In the genomic region with DNA sequence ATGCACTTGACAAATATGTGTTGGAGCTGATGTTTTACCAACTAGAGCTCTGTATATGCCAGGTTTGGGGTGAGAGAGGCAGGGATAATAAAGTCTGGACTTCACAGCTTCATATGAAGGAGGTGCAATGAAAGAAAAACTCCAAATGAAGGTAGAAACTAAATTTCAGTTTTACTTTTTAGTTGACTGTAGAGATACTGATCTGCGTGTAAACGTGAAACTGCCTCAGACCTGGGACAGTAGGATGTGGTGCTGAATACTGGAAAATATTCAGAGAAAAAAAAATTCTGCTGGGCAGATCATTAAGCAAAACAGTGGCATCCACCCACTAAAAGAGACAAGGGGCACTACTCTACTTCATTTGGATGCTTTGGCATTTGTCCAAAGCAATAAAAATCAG, we compare ENCODE assay signal across 19 cellular contexts.
A peak's percentile ranks its signal among the peaks of the same experiment; 100 is the strongest.
DNase-seq lines count a peak whose midpoint lies in the region; ATAC-seq lines count a peak whose summit lies in the region.
"Had no signal": no experiment of that assay in that cellular context is flagged by ENCODE, and none has a peak within 500 bp of the region (broad histone marks: within the 10 kb centered on the region; RNA-seq: fewer than 3 reads in every experiment).

No MANE protein-coding gene starts in this region.

- peak overlapping the region; percentile 97 for H3K27ac Mint-ChIP-seq in activated naive CD4-positive, alpha-beta T cell treated with anti-CD3 and anti-CD28 coated beads, Interleukin-2, amount 50 U/mL, for 24 hours
- peak overlapping the region; percentile 80 for H3K27ac Mint-ChIP-seq in activated CD8-positive, alpha-beta T cell treated with anti-CD3 and anti-CD28 coated beads, Interleukin-2, amount 10 ng/mL, durations not matched to agents 7 days and 5 days

- CTCF ChIA-PET in activated CD8-positive, alpha-beta T cell treated with anti-CD3 and anti-CD28 coated beads, Interleukin-2, amount 10 ng/mL, durations not matched to agents 7 days and 5 days (lab: Charles Lee): interaction anchor here (0.6 to 4.7 kb wide), 19 partner anchors 10 to 277 kb away, joined by 3 to 34 read pairs (median 4); no protein-coding TSS in a partner anchor

- H3K4me3 Mint-ChIP-seq in activated naive CD4-positive, alpha-beta T cell treated with anti-CD3 and anti-CD28 coated beads, Interleukin-2, amount 50 U/mL, for 24 hours: peak overlapping the region; percentile 77
- H3K4me3 Mint-ChIP-seq in activated CD8-positive, alpha-beta T cell treated with anti-CD3 and anti-CD28 coated beads, Interleukin-2, amount 10 ng/mL, durations not matched to agents 7 days and 5 days: peak overlapping the region; percentile 63

- peaks cover 61% of the 10 kb centered on the region for H3K36me3 Mint-ChIP-seq in activated naive CD4-positive, alpha-beta T cell treated with anti-CD3 and anti-CD28 coated beads, Interleukin-2, amount 50 U/mL, for 24 hours
- peaks cover 82% of the 10 kb centered on the region for H3K36me3 Mint-ChIP-seq in activated CD8-positive, alpha-beta T cell treated with anti-CD3 and anti-CD28 coated beads, Interleukin-2, amount 10 ng/mL, durations not matched to agents 7 days and 5 days (ENCODE audit: low read depth)

- POLR2A ChIA-PET in activated CD8-positive, alpha-beta T cell treated with anti-CD3 and anti-CD28 coated beads, Interleukin-2, amount 10 ng/mL, durations not matched to agents 7 days and 5 days (lab: Charles Lee): interaction anchor here (0.6 to 2.0 kb wide), 6 partner anchors 12 to 382 kb away, joined by 3 to 8 read pairs (median 4); no protein-coding TSS in a partner anchor

- peak; percentile 77 for ATAC-seq in GM21390 (IDR thresholded peaks at IDR 0.05; ENCODE audit: unreplicated experiment)
- peak; percentile 75 for ATAC-seq in activated CD8-positive, alpha-beta T cell treated with anti-CD3 and anti-CD28 coated beads, Interleukin-2, amount 10 ng/mL, durations not matched to agents 7 days and 5 days
- peak; percentile 70 for ATAC-seq in stimulated activated naive CD8-positive, alpha-beta T cell treated with anti-CD3 and anti-CD28 coated beads, Interleukin-15, Interleukin-2, amounts not matched to agents 100 U/mL and 50 U/mL, for 24 hours
- no peak for ATAC-seq in HG02885 (IDR thresholded peaks at IDR 0.05; ENCODE audit: poor library complexity, unreplicated experiment)
- ATAC-seq: GM12878, left colon, PC-3 had no signal

- no peaks in the 10 kb centered on the region for H3K27me3 Mint-ChIP-seq in activated naive CD4-positive, alpha-beta T cell treated with anti-CD3 and anti-CD28 coated beads, Interleukin-2, amount 50 U/mL, for 24 hours
- no peaks in the 10 kb centered on the region for H3K27me3 Mint-ChIP-seq in activated CD8-positive, alpha-beta T cell treated with anti-CD3 and anti-CD28 coated beads, Interleukin-2, amount 10 ng/mL, durations not matched to agents 7 days and 5 days (ENCODE audit: low read depth)

- peaks cover 6% of the 10 kb centered on the region for H3K9me3 Mint-ChIP-seq in activated naive CD4-positive, alpha-beta T cell treated with anti-CD3 and anti-CD28 coated beads, Interleukin-2, amount 50 U/mL, for 24 hours
- H3K9me3 Mint-ChIP-seq in activated CD8-positive, alpha-beta T cell treated with anti-CD3 and anti-CD28 coated beads, Interleukin-2, amount 10 ng/mL, durations not matched to agents 7 days and 5 days (ENCODE audit: insufficient read depth): peaks cover 24% of the 10 kb centered on the region

- DNase-seq in activated naive CD4-positive, alpha-beta T cell treated with anti-CD3 and anti-CD28 coated beads, Interleukin-2, amount 50 U/mL, for 16 hours: no peak
- peak; percentile 61 for DNase-seq in activated CD8-positive, alpha-beta T cell treated with anti-CD3 and anti-CD28 coated beads, Interleukin-2, amount 10 ng/mL, durations not matched to agents 7 days and 5 days
- DNase-seq in stimulated activated naive CD8-positive, alpha-beta T cell treated with anti-CD3 and anti-CD28 coated beads, Interleukin-15, Interleukin-2, amounts not matched to agents 100 U/mL and 50 U/mL, for 24 hours: no peak
- DNase-seq in Kasumi-1 (lab: John Stamatoyannopoulos, UW) (no peak), H4 (ENCODE audit: low spot score) (no peak)
- DNase-seq: BE2C, brain microvascular endothelial cell, dorsolateral prefrontal cortex, esophagus squamous epithelium, IMR-90, left colon, NCI-H1092, NCI-H446 treated with DMSO at 0.1 percent for 48 hours, PC-3, thyroid gland had no signal

- peaks cover 87% of the 10 kb centered on the region for H3K4me1 Mint-ChIP-seq in activated naive CD4-positive, alpha-beta T cell treated with anti-CD3 and anti-CD28 coated beads, Interleukin-2, amount 50 U/mL, for 24 hours
- peaks cover 70% of the 10 kb centered on the region for H3K4me1 Mint-ChIP-seq in activated CD8-positive, alpha-beta T cell treated with anti-CD3 and anti-CD28 coated beads, Interleukin-2, amount 10 ng/mL, durations not matched to agents 7 days and 5 days (ENCODE audit: low read depth)
